ENCODE assay signal across 8 cellular contexts in the genomic region with DNA sequence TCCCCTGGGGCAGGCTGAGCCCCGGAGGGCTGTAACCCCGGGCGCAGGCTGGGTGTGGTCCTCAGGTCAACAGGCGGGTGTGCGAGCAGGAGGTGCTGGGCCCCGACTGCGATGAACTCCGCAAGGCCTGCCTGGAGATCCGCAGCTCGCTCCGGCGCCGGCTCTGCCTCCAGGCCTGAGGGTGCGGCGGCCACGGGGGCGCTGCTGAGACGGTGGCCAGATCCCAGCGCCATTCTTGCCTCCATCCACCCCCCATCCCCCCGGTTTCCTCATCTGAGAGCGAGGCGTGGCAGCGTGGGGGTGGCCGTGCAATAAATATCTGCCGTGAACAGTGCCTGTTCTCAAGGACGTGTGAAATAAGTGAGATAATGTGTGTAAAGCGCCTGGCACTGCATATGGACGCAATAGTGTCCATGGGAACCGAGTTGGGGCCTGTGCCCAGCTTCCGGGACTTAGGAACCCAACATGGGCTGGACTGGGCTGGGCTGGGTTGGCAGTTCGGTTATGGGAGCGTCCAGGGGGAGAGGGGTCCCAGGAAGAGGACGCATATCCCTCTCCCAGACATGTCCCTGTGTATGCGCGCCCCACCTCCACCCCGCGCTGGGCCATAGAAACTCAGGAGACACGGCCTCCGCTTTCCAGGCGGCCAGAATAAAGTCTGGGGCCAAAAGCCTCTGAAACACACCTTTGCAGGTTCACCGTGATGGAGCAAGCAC. TPM values are rescaled to one million over a fixed set of nuclear protein-coding genes. Genes with fewer than 3 reads are reported as not detected.
DNase-seq lines count a peak whose midpoint lies in the region; ATAC-seq and TF ChIP-seq lines count a peak whose summit lies in the region.

No MANE protein-coding gene starts in this region.

- H3K9me3 ChIP-seq in MM.1S (replicated peaks; ENCODE audit: insufficient read depth, low read length): no peaks in the 10 kb centered on the region
- no peaks in the 10 kb centered on the region for H3K9me3 ChIP-seq in right lobe of liver

- H3K27me3 ChIP-seq in MM.1S (replicated peaks; ENCODE audit: insufficient read depth, low read length) (peaks cover 16% of the 10 kb centered on the region), right lobe of liver (no peaks in the 10 kb centered on the region)

- no peaks in the 10 kb centered on the region for H3K36me3 ChIP-seq in MM.1S (replicated peaks; ENCODE audit: insufficient read depth, low read length)
- H3K36me3 ChIP-seq in right lobe of liver: no peaks in the 10 kb centered on the region

- intact Hi-C loops in right lobe of liver (cut with DNase I): no loop called here

- H3K4me3 ChIP-seq in MM.1S (ENCODE audit: low read length) (peak overlapping the region; percentile 90), right lobe of liver (peak overlapping the region; percentile 44 to 57 (median 54))

- H3K27ac ChIP-seq in MM.1S (ENCODE audit: low read length) (peak overlapping the region; percentile 33; the same call in 1 of the 2 replicates), right lobe of liver (peak overlapping the region in 2 of 3 donors; percentile 66 to 76)

- no peaks in the 10 kb centered on the region for H3K9me2 ChIP-seq in MM.1S (replicated peaks; ENCODE audit: insufficient read depth, low read length)

- CTCF ChIA-PET in WTC11 (lab: Charles Lee): interaction anchor here (0.6 to 4.7 kb wide), 33 partner anchors 9 to 180 kb away, joined by 3 to 75 read pairs (median 7); partner anchors contain the start of genes HCFC1R1, OR1F1, ZNF205 and ZNF213

- H3K4me3 Mint-ChIP-seq in WTC11: peak overlapping the region; percentile 89

- TF ChIP-seq POLR2A in right lobe of liver (IDR thresholded peaks at IDR 0.05): no peak

- H3K4me1 ChIP-seq in MM.1S (ENCODE audit: low read length) (0 out of 2 replicates have a peak, but pooled peaks cover 4% of the 10 kb centered on the region), right lobe of liver (peaks cover 0 to 5% (median 2%) of the 10 kb centered on the region in 4 donors)

- 20% methylated on average over 17 of the region's 41 CpGs for WGBS in right lobe of liver (ENCODE audit: insufficient coverage, low coverage, low lambda C conversion rate, missing lambda C conversion rate)

- POLR2A ChIA-PET in WTC11 (lab: Charles Lee): interaction anchor here (0.6 to 5.9 kb wide), 14 partner anchors 8 to 133 kb away, joined by 3 to 46 read pairs (median 4); partner anchors contain the start of genes ZNF213 and ZSCAN10

- peaks cover 7% of the 10 kb centered on the region for H3K4me1 Mint-ChIP-seq in WTC11

- peaks cover 23% of the 10 kb centered on the region; the same call in 1 of the 2 replicates for H3F3A ChIP-seq in MM.1S (ENCODE audit: insufficient read depth, low read length)

- H4K20me1 ChIP-seq in MM.1S (ENCODE audit: insufficient read depth, low read length): no peaks in the 10 kb centered on the region

- H3K79me2 ChIP-seq in MM.1S (ENCODE audit: low read length): no peaks in the 10 kb centered on the region

- H2AFZ ChIP-seq in MM.1S (ENCODE audit: low read length): peak overlapping the region; percentile 98

- ATAC-seq in GM19372 (IDR thresholded peaks at IDR 0.05; ENCODE audit: low read depth, unreplicated experiment) (peak; percentile 2), WTC11 (peak; percentile 18), right lobe of liver (peak; percentile 8 to 31 (median 19))

- DNase-seq in CD1c-positive myeloid dendritic cell (ENCODE audit: extremely low spot score): peak; percentile 74
- DNase-seq in MM.1S: no peak
- peak; percentile 84 for DNase-seq in WTC11 (ENCODE audit: low spot score)
- DNase-seq in effector CD8-positive, alpha-beta T cell (lab: John Stamatoyannopoulos, UW): peak; percentile 34
- peak in 2 of 3 donors; percentile 65 to 66 for DNase-seq in right lobe of liver
- DNase-seq in stimulated activated CD8-positive, alpha-beta memory T cell treated with anti-CD3 and anti-CD28 coated beads, Interleukin-4, amount 100 ng/mL, for 48 hours: peak; percentile 74
- DNase-seq in NCI-H2196 (lab: John Stamatoyannopoulos, UW; ENCODE audit: unreplicated experiment): no peak

- H3K4me2 ChIP-seq in MM.1S (ENCODE audit: low read depth, low read length): peak overlapping the region; percentile 100

- no peaks in the 10 kb centered on the region for H3K36me3 Mint-ChIP-seq in WTC11

- no peaks in the 10 kb centered on the region for H3K9me3 Mint-ChIP-seq in WTC11

- H3K9ac ChIP-seq in MM.1S (ENCODE audit: low read length): peak overlapping the region; percentile 77

- TF ChIP-seq CTCF in MM.1S (IDR thresholded peaks at IDR 0.05; ENCODE audit: low read length): peak; percentile 36
- TF ChIP-seq CTCF in WTC11 (IDR thresholded peaks at IDR 0.05): no peak
- peak in 3 of 4 donors; percentile 16 to 33 (median 23) for TF ChIP-seq CTCF in right lobe of liver (IDR thresholded peaks at IDR 0.05)

- H3K27me3 Mint-ChIP-seq in WTC11 (ENCODE audit: low read depth): peaks cover 29% of the 10 kb centered on the region

- peak overlapping the region; percentile 80 for H3K27ac Mint-ChIP-seq in WTC11

TF ChIP-seq in WTC11, 78 proteins besides CTCF, POLR2A, EP300 and RAD21 (continues in another document):
- TF ChIP-seq FOXK1 (CRISPR knock-in tag; IDR thresholded peaks at IDR 0.05) (0 out of 2 replicates have a peak, but pooled peaks have one; percentile 13), E2F5 (CRISPR knock-in tag; IDR thresholded peaks at IDR 0.05) (0 out of 2 replicates have a peak, but pooled peaks have one; percentile 46), ZSCAN18 (CRISPR knock-in tag; IDR thresholded peaks at IDR 0.05) (no peak), ZNF281 (CRISPR knock-in tag; IDR thresholded peaks at IDR 0.05) (peak; percentile 59; the same call in 1 of the 2 replicates), ZNF423 (CRISPR knock-in tag; IDR thresholded peaks at IDR 0.05) (no peak)
- TF ChIP-seq, protein P1, sequence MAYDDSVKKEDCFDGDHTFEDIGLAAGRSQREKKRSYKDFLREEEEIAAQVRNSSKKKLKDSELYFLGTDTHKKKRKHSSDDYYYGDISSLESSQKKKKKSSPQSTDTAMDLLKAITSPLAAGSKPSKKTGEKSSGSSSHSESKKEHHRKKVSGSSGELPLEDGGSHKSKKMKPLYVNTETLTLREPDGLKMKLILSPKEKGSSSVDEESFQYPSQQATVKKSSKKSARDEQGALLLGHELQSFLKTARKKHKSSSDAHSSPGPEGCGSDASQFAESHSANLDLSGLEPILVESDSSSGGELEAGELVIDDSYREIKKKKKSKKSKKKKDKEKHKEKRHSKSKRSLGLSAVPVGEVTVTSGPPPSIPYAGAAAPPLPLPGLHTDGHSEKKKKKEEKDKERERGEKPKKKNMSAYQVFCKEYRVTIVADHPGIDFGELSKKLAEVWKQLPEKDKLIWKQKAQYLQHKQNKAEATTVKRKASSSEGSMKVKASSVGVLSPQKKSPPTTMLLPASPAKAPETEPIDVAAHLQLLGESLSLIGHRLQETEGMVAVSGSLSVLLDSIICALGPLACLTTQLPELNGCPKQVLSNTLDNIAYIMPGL (CRISPR knock-in tag; IDR thresholded peaks at IDR 0.05): peak; percentile 98

RNA-seq across cellular contexts. Expression of gene ZNF213, which starts 15.0 kb away (rescaled TPM):
- total RNA-seq in WTC11 (2021) (8.9 to 11.6 TPM (median 10.3 TPM) in 3 replicates), right lobe of liver (1 to 10 TPM; 1.3 to 4.4 (median 1.7) TPM)

RNA-seq across cellular contexts. Expression of gene ZNF205, which starts 37.4 kb away (rescaled TPM):
- total RNA-seq in WTC11 (2021): 17.7 to 22.7 TPM (median 21.3 TPM) in 3 replicates
- 1 to 10 TPM; 4.0 to 8.4 (median 5.4) TPM for total RNA-seq in right lobe of liver

RNA-seq across cellular contexts. Expression of gene OR1F1, which starts 38.2 kb away (rescaled TPM):
- total RNA-seq in WTC11 (2021) (0.27 to 0.46 TPM (median 0.44 TPM) in 3 replicates), right lobe of liver (not detected)

RNA-seq across cellular contexts. Expression of gene ZSCAN10, which starts 50.7 kb away (rescaled TPM):
- total RNA-seq in WTC11 (2021) (263 to 286 TPM (median 271 TPM) in 3 replicates), right lobe of liver (not detected)

Comparison
In these comparisons a context has a peak if more than half of its experiments do, and no peak if none do; other contexts are left out.
1. DNase-seq: peak in CD1c-positive myeloid dendritic cell (single experiment), WTC11 (single experiment), effector CD8-positive, alpha-beta T cell (single experiment), right lobe of liver (2 of 3) and stimulated activated CD8-positive, alpha-beta memory T cell treated with anti-CD3 and anti-CD28 coated beads, Interleukin-4, amount 100 ng/mL, for 48 hours (single experiment); none in MM.1S (single experiment) and NCI-H2196 (single experiment).
2. Peak in every context shown above with its lines, with median percentiles within 50 percentile points of each other: ATAC-seq.